ENCODE assay signal across 1 cellular context in the genomic region with DNA sequence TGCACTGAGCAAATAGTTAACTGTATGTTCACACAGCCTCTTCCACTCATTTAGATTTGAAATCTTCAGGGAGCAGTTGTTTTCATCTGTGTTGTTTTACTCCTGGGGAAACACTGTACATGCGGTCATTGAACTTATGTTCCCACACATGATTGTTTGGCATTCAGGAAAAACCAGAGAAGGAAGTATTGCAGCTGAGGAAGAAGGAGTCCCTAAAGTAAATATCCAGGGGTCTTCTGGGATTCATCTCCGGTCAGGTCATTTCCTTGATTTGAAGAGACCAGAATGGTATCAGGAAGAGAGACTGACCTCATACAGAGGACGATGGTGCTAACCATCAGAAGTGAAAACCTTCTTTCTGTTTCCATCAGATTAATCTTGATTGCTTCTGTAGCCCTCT.
TF ChIP-seq lines count a peak whose summit lies in the region.

No MANE protein-coding gene starts in this region.

TF ChIP-seq in IMR-90, 13 proteins besides CTCF, POLR2A, EP300 and RAD21:
- TF ChIP-seq SMC3 (IDR thresholded peaks at IDR 0.05; ENCODE audit: low read depth, low read length): no peak
- TF ChIP-seq NFE2L2 (IDR thresholded peaks at IDR 0.05; ENCODE audit: low read depth, low read length): no peak
- no peak for TF ChIP-seq BHLHE40 (IDR thresholded peaks at IDR 0.05; ENCODE audit: low read depth, low read length)
- TF ChIP-seq MAFK (IDR thresholded peaks at IDR 0.05; ENCODE audit: low read depth, low read length): no peak
- no peak for TF ChIP-seq FOS (IDR thresholded peaks at IDR 0.05; ENCODE audit: low read depth, low read length)
TF ChIP-seq in IMR-90: peak in this region for 0.
